Comparison of ENCODE assay signal across 1 cellular context in the genomic region with DNA sequence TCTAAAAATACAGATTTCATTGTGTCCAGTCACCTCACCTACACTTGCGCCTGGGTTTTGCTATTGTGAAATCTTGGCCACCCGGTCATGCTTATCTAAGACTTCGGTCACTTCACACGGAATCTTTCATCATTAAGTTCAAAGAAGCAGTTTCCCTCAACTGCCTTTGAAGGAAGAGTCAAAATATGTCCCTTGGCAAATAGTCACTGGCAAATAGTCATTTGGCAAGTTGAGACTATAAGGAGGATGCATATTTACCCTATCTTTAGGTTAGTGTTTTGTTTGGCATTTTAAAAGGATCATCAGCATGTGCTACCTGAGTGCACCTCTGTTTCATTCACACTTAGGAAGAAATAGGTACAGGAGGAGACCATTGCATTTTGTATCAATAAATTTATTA.
A peak's percentile ranks its signal among the peaks of the same experiment; 100 is the strongest.
TF ChIP-seq lines count a peak whose summit lies in the region.

No MANE protein-coding gene starts in this region.

TF ChIP-seq in HepG2, 621 proteins besides CTCF, POLR2A, EP300 and RAD21 (continued from another document and continues in another):
- TF ChIP-seq, protein P1, sequence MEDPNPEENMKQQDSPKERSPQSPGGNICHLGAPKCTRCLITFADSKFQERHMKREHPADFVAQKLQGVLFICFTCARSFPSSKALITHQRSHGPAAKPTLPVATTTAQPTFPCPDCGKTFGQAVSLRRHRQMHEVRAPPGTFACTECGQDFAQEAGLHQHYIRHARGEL (CRISPR knock-in tag; IDR thresholded peaks at IDR 0.05), result no peak
- TF ChIP-seq ZNF672 (CRISPR knock-in tag; IDR thresholded peaks at IDR 0.05), result no peak
- TF ChIP-seq, protein P2, sequence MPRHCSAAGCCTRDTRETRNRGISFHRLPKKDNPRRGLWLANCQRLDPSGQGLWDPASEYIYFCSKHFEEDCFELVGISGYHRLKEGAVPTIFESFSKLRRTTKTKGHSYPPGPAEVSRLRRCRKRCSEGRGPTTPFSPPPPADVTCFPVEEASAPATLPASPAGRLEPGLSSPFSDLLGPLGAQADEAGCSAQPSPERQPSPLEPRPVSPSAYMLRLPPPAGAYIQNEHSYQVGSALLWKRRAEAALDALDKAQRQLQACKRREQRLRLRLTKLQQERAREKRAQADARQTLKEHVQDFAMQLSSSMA (CRISPR knock-in tag; IDR thresholded peaks at IDR 0.05), result no peak; the same call in 1 of the 2 replicates
- TF ChIP-seq, protein P3, sequence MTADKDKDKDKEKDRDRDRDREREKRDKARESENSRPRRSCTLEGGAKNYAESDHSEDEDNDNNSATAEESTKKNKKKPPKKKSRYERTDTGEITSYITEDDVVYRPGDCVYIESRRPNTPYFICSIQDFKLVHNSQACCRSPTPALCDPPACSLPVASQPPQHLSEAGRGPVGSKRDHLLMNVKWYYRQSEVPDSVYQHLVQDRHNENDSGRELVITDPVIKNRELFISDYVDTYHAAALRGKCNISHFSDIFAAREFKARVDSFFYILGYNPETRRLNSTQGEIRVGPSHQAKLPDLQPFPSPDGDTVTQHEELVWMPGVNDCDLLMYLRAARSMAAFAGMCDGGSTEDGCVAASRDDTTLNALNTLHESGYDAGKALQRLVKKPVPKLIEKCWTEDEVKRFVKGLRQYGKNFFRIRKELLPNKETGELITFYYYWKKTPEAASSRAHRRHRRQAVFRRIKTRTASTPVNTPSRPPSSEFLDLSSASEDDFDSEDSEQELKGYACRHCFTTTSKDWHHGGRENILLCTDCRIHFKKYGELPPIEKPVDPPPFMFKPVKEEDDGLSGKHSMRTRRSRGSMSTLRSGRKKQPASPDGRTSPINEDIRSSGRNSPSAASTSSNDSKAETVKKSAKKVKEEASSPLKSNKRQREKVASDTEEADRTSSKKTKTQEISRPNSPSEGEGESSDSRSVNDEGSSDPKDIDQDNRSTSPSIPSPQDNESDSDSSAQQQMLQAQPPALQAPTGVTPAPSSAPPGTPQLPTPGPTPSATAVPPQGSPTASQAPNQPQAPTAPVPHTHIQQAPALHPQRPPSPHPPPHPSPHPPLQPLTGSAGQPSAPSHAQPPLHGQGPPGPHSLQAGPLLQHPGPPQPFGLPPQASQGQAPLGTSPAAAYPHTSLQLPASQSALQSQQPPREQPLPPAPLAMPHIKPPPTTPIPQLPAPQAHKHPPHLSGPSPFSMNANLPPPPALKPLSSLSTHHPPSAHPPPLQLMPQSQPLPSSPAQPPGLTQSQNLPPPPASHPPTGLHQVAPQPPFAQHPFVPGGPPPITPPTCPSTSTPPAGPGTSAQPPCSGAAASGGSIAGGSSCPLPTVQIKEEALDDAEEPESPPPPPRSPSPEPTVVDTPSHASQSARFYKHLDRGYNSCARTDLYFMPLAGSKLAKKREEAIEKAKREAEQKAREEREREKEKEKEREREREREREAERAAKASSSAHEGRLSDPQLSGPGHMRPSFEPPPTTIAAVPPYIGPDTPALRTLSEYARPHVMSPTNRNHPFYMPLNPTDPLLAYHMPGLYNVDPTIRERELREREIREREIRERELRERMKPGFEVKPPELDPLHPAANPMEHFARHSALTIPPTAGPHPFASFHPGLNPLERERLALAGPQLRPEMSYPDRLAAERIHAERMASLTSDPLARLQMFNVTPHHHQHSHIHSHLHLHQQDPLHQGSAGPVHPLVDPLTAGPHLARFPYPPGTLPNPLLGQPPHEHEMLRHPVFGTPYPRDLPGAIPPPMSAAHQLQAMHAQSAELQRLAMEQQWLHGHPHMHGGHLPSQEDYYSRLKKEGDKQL (CRISPR knock-in tag; IDR thresholded peaks at IDR 0.05; ENCODE audit: low read depth), result peak; percentile 97
- TF ChIP-seq FOSL2 (CRISPR knock-in tag; IDR thresholded peaks at IDR 0.05), result peak; percentile 95
- TF ChIP-seq GPN1 (CRISPR knock-in tag; IDR thresholded peaks at IDR 0.05; ENCODE audit: borderline replicate concordance), result no peak
- TF ChIP-seq, protein P4, sequence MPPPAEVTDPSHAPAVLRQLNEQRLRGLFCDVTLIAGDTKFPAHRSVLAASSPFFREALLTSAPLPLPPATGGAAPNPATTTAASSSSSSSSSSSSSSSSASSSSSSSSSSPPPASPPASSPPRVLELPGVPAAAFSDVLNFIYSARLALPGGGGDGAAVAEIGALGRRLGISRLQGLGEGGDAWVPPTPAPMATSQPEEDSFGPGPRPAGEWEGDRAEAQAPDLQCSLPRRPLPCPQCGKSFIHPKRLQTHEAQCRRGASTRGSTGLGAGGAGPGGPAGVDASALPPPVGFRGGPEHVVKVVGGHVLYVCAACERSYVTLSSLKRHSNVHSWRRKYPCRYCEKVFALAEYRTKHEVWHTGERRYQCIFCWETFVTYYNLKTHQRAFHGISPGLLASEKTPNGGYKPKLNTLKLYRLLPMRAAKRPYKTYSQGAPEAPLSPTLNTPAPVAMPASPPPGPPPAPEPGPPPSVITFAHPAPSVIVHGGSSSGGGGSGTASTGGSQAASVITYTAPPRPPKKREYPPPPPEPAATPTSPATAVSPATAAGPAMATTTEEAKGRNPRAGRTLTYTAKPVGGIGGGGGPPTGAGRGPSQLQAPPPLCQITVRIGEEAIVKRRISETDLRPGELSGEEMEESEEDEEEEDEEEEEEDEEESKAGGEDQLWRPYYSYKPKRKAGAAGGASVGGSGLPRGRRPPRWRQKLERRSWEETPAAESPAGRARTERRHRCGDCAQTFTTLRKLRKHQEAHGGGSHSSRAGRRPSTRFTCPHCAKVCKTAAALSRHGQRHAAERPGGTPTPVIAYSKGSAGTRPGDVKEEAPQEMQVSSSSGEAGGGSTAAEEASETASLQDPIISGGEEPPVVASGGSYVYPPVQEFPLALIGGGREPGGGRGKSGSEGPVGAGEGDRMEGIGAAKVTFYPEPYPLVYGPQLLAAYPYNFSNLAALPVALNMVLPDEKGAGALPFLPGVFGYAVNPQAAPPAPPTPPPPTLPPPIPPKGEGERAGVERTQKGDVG (CRISPR knock-in tag; IDR thresholded peaks at IDR 0.05; ENCODE audit: borderline replicate concordance), result no peak
- TF ChIP-seq ZNF674 (CRISPR knock-in tag; IDR thresholded peaks at IDR 0.05; ENCODE audit: low read depth), result no peak
- TF ChIP-seq, protein P5, sequence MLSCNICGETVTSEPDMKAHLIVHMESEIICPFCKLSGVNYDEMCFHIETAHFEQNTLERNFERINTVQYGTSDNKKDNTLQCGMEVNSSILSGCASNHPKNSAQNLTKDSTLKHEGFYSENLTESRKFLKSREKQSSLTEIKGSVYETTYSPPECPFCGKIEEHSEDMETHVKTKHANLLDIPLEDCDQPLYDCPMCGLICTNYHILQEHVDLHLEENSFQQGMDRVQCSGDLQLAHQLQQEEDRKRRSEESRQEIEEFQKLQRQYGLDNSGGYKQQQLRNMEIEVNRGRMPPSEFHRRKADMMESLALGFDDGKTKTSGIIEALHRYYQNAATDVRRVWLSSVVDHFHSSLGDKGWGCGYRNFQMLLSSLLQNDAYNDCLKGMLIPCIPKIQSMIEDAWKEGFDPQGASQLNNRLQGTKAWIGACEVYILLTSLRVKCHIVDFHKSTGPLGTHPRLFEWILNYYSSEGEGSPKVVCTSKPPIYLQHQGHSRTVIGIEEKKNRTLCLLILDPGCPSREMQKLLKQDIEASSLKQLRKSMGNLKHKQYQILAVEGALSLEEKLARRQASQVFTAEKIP (CRISPR knock-in tag; IDR thresholded peaks at IDR 0.05; ENCODE audit: borderline replicate concordance), result no peak
- TF ChIP-seq MEF2D (CRISPR knock-in tag; IDR thresholded peaks at IDR 0.05), result peak; percentile 57; the same call in 1 of the 2 replicates
- TF ChIP-seq ZNF550 (CRISPR knock-in tag; IDR thresholded peaks at IDR 0.05; ENCODE audit: borderline replicate concordance), result no peak
- TF ChIP-seq, protein P6, sequence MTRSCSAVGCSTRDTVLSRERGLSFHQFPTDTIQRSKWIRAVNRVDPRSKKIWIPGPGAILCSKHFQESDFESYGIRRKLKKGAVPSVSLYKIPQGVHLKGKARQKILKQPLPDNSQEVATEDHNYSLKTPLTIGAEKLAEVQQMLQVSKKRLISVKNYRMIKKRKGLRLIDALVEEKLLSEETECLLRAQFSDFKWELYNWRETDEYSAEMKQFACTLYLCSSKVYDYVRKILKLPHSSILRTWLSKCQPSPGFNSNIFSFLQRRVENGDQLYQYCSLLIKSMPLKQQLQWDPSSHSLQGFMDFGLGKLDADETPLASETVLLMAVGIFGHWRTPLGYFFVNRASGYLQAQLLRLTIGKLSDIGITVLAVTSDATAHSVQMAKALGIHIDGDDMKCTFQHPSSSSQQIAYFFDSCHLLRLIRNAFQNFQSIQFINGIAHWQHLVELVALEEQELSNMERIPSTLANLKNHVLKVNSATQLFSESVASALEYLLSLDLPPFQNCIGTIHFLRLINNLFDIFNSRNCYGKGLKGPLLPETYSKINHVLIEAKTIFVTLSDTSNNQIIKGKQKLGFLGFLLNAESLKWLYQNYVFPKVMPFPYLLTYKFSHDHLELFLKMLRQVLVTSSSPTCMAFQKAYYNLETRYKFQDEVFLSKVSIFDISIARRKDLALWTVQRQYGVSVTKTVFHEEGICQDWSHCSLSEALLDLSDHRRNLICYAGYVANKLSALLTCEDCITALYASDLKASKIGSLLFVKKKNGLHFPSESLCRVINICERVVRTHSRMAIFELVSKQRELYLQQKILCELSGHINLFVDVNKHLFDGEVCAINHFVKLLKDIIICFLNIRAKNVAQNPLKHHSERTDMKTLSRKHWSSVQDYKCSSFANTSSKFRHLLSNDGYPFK (CRISPR knock-in tag; IDR thresholded peaks at IDR 0.05; ENCODE audit: borderline replicate concordance), result no peak
- peak; percentile 94 for TF ChIP-seq MED1 (CRISPR knock-in tag; IDR thresholded peaks at IDR 0.05)
- TF ChIP-seq BORCS8-MEF2B (CRISPR knock-in tag; IDR thresholded peaks at IDR 0.05), result no peak
- no peak for TF ChIP-seq ZNF547 (CRISPR knock-in tag; IDR thresholded peaks at IDR 0.05)
- TF ChIP-seq, protein P7, sequence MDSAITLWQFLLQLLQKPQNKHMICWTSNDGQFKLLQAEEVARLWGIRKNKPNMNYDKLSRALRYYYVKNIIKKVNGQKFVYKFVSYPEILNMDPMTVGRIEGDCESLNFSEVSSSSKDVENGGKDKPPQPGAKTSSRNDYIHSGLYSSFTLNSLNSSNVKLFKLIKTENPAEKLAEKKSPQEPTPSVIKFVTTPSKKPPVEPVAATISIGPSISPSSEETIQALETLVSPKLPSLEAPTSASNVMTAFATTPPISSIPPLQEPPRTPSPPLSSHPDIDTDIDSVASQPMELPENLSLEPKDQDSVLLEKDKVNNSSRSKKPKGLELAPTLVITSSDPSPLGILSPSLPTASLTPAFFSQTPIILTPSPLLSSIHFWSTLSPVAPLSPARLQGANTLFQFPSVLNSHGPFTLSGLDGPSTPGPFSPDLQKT (CRISPR knock-in tag; IDR thresholded peaks at IDR 0.05; ENCODE audit: borderline replicate concordance), result no peak
- TF ChIP-seq KLF12 (CRISPR knock-in tag; IDR thresholded peaks at IDR 0.05; ENCODE audit: borderline replicate concordance), result no peak
- no peak for TF ChIP-seq SNAPC2 (CRISPR knock-in tag; IDR thresholded peaks at IDR 0.05)
- TF ChIP-seq, protein P8, sequence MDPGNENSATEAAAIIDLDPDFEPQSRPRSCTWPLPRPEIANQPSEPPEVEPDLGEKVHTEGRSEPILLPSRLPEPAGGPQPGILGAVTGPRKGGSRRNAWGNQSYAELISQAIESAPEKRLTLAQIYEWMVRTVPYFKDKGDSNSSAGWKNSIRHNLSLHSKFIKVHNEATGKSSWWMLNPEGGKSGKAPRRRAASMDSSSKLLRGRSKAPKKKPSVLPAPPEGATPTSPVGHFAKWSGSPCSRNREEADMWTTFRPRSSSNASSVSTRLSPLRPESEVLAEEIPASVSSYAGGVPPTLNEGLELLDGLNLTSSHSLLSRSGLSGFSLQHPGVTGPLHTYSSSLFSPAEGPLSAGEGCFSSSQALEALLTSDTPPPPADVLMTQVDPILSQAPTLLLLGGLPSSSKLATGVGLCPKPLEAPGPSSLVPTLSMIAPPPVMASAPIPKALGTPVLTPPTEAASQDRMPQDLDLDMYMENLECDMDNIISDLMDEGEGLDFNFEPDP (CRISPR knock-in tag; conservative IDR thresholded peaks at IDR 0.05), result no peak
- no peak for TF ChIP-seq SYNCRIP (IDR thresholded peaks at IDR 0.05; ENCODE audit: insufficient read depth, low read depth, low read length)
- peak; percentile 56 to 89; a peak in 3 of 4 replicates for TF ChIP-seq NR2F1 (CRISPR knock-in tag; IDR thresholded peaks at IDR 0.05)
- TF ChIP-seq KMT2B (CRISPR knock-in tag; IDR thresholded peaks at IDR 0.05), result peak; percentile 49; the same call in 1 of the 2 replicates
- TF ChIP-seq ZNF557 (CRISPR knock-in tag; IDR thresholded peaks at IDR 0.05), result no peak
- TF ChIP-seq ZNF20 (CRISPR knock-in tag; IDR thresholded peaks at IDR 0.05), result no peak
- no peak for TF ChIP-seq TCF12 (IDR thresholded peaks at IDR 0.05)
- TF ChIP-seq TCF12 (CRISPR knock-in tag; IDR thresholded peaks at IDR 0.05), result peak; percentile 70; the same call in 1 of the 2 replicates
- no peak for TF ChIP-seq ZNF567 (CRISPR knock-in tag; IDR thresholded peaks at IDR 0.05; ENCODE audit: borderline replicate concordance)
- no peak for TF ChIP-seq ZNF496 (CRISPR knock-in tag; IDR thresholded peaks at IDR 0.05; ENCODE audit: insufficient replicate concordance)
- no peak for TF ChIP-seq SNRNP70 (IDR thresholded peaks at IDR 0.05; ENCODE audit: low read depth, low read length)
- TF ChIP-seq EHMT2 (IDR thresholded peaks at IDR 0.05; ENCODE audit: borderline replicate concordance, low read depth, low read length), result no peak; the same call in 1 of the 2 replicates
- no peak for TF ChIP-seq SRSF1 (optimal IDR thresholded peaks at IDR 0.05; ENCODE audit: low read depth, low read length)
- TF ChIP-seq, protein P9, sequence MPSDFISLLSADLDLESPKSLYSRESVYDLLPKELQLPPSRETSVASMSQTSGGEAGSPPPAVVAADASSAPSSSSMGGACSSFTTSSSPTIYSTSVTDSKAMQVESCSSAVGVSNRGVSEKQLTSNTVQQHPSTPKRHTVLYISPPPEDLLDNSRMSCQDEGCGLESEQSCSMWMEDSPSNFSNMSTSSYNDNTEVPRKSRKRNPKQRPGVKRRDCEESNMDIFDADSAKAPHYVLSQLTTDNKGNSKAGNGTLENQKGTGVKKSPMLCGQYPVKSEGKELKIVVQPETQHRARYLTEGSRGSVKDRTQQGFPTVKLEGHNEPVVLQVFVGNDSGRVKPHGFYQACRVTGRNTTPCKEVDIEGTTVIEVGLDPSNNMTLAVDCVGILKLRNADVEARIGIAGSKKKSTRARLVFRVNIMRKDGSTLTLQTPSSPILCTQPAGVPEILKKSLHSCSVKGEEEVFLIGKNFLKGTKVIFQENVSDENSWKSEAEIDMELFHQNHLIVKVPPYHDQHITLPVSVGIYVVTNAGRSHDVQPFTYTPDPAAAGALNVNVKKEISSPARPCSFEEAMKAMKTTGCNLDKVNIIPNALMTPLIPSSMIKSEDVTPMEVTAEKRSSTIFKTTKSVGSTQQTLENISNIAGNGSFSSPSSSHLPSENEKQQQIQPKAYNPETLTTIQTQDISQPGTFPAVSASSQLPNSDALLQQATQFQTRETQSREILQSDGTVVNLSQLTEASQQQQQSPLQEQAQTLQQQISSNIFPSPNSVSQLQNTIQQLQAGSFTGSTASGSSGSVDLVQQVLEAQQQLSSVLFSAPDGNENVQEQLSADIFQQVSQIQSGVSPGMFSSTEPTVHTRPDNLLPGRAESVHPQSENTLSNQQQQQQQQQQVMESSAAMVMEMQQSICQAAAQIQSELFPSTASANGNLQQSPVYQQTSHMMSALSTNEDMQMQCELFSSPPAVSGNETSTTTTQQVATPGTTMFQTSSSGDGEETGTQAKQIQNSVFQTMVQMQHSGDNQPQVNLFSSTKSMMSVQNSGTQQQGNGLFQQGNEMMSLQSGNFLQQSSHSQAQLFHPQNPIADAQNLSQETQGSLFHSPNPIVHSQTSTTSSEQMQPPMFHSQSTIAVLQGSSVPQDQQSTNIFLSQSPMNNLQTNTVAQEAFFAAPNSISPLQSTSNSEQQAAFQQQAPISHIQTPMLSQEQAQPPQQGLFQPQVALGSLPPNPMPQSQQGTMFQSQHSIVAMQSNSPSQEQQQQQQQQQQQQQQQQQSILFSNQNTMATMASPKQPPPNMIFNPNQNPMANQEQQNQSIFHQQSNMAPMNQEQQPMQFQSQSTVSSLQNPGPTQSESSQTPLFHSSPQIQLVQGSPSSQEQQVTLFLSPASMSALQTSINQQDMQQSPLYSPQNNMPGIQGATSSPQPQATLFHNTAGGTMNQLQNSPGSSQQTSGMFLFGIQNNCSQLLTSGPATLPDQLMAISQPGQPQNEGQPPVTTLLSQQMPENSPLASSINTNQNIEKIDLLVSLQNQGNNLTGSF (CRISPR knock-in tag; IDR thresholded peaks at IDR 0.05), result no peak
